Comparison of ENCODE assay signal across 1 cellular context in the genomic region with DNA sequence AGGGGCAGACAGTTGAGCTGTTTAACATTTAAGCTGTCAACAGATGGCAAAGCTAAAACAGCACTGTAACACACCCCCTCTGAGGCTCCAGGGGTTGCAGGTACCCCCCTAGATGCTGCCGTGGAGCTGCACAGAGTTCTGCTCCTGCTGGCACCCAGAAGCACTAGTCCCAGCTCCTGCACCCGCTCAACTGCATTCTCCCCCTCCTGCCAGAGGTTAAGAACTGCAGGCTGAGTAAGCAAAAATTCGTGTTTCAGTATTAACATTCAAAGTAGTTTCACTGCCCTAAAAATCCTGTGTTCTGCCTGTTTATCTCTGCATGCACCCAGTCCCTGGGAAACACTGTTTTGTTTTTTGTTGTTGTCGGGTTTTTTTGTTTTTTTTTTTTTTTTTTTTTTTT.
TF ChIP-seq lines count a peak whose summit lies in the region.

No MANE protein-coding gene starts in this region.

TF ChIP-seq in SK-N-SH treated with all-trans-retinoic acid at 6 μM for 48 hours, 23 proteins besides CTCF, POLR2A, EP300 and RAD21 (continued from another document):
- TF ChIP-seq, protein P1, sequence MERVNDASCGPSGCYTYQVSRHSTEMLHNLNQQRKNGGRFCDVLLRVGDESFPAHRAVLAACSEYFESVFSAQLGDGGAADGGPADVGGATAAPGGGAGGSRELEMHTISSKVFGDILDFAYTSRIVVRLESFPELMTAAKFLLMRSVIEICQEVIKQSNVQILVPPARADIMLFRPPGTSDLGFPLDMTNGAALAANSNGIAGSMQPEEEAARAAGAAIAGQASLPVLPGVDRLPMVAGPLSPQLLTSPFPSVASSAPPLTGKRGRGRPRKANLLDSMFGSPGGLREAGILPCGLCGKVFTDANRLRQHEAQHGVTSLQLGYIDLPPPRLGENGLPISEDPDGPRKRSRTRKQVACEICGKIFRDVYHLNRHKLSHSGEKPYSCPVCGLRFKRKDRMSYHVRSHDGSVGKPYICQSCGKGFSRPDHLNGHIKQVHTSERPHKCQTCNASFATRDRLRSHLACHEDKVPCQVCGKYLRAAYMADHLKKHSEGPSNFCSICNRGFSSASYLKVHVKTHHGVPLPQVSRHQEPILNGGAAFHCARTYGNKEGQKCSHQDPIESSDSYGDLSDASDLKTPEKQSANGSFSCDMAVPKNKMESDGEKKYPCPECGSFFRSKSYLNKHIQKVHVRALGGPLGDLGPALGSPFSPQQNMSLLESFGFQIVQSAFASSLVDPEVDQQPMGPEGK (CRISPR knock-in tag; IDR thresholded peaks at IDR 0.05; ENCODE audit: borderline replicate concordance) = no peak
